ENCODE assay signal across 27 cellular contexts in genomic region chr9:76322810-76323209, GRCh38.
"Had no signal": no experiment of that assay in that cellular context is flagged by ENCODE, and none has a peak within 500 bp of the region (broad histone marks: within the 10 kb centered on the region; RNA-seq: fewer than 3 reads in every experiment).

No MANE protein-coding gene starts in this region.

- H3K27me3 ChIP-seq: foreskin keratinocyte, hepatocyte, right lobe of liver, stomach, suprapubic skin, tibial nerve, uterus had no signal

- ATAC-seq: activated CD8-positive, alpha-beta memory T cell treated with anti-CD3 and anti-CD28 coated beads, Interleukin-2, amount 10 ng/mL, durations not matched to agents 7 days and 5 days; activated naive CD8-positive, alpha-beta T cell treated with anti-CD3 and anti-CD28 coated beads, Interleukin-2, amount 50 U/mL, for 24 hours; right lobe of liver had no signal

- DNase-seq: activated CD4-positive, alpha-beta memory T cell treated with anti-CD3 and anti-CD28 coated beads, Interleukin-2, amount 10 ng/mL, durations not matched to agents 7 days and 5 days; activated CD4-positive, alpha-beta T cell treated with anti-CD3 and anti-CD28 coated beads for 4 hours; activated CD4-positive, CD25-positive, alpha-beta regulatory T cell; activated CD8-positive, alpha-beta memory T cell treated with anti-CD3 and anti-CD28 coated beads, Interleukin-2, amount 10 ng/mL, durations not matched to agents 7 days and 5 days; activated gamma-delta T cell; activated naive CD4-positive, alpha-beta T cell treated with anti-CD3 and anti-CD28 coated beads, Interleukin-2, amount 50 U/mL, for 16 hours; activated naive CD8-positive, alpha-beta T cell treated with anti-CD3 and anti-CD28 coated beads, Interleukin-2, amount 50 U/mL, for 24 hours; activated T-cell treated with anti-CD3 and anti-CD28 coated beads for 4 hours; anterior cingulate cortex; effector CD4-positive, alpha-beta T cell; erythroblast; occipital lobe; posterior cingulate gyrus; right lobe of liver; stimulated activated CD4-positive, alpha-beta T cell treated with anti-CD3 and anti-CD28 coated beads, Interleukin-1b, Interleukin-23, amount 100 ng/mL, for 48 hours; stomach; T1000; uterus had no signal

- H3K4me1 ChIP-seq: foreskin keratinocyte, right lobe of liver, stomach, suprapubic skin, tibial nerve, uterus had no signal

- H3K27ac ChIP-seq: foreskin keratinocyte, right lobe of liver, skin epidermis, stomach, suprapubic skin, tibial nerve, uterus had no signal

- H3K4me3 ChIP-seq: hepatocyte, right lobe of liver, skin epidermis, stomach, suprapubic skin, tibial nerve, uterus had no signal

- H3K4me1 Mint-ChIP-seq: activated CD4-positive, alpha-beta memory T cell treated with anti-CD3 and anti-CD28 coated beads, Interleukin-2, amount 10 ng/mL, durations not matched to agents 7 days and 5 days; activated CD8-positive, alpha-beta memory T cell treated with anti-CD3 and anti-CD28 coated beads, Interleukin-2, amount 10 ng/mL, durations not matched to agents 7 days and 5 days; activated naive CD8-positive, alpha-beta T cell treated with anti-CD3 and anti-CD28 coated beads, Interleukin-2, amount 50 U/mL, for 24 hours; brain; nephron had no signal

- H3K4me3 Mint-ChIP-seq: activated CD4-positive, alpha-beta memory T cell treated with anti-CD3 and anti-CD28 coated beads, Interleukin-2, amount 10 ng/mL, durations not matched to agents 7 days and 5 days; activated CD8-positive, alpha-beta memory T cell treated with anti-CD3 and anti-CD28 coated beads, Interleukin-2, amount 10 ng/mL, durations not matched to agents 7 days and 5 days; activated naive CD8-positive, alpha-beta T cell treated with anti-CD3 and anti-CD28 coated beads, Interleukin-2, amount 50 U/mL, for 24 hours; activated T-helper 1 cell treated with anti-CD3 and anti-CD28 coated beads, Interleukin-12 subunit alpha, Interleukin-12 subunit beta, Interleukin-2, Interleukin-4 antibody, amounts not matched to agents 30 ng/mL and 10 ng/mL and 1 ng/mL, durations not matched to agents 14 hours and 24 hours and 36 hours; brain; nephron; T-helper 1 cell treated with Interleukin-12 subunit alpha and Interleukin-12 subunit beta and Interleukin-4 antibody, amounts not matched to agents 30 μg/mL and 1 μg/mL, for 36 hours had no signal

- H3K9me3 Mint-ChIP-seq: activated CD4-positive, alpha-beta memory T cell treated with anti-CD3 and anti-CD28 coated beads, Interleukin-2, amount 10 ng/mL, durations not matched to agents 7 days and 5 days; activated naive CD8-positive, alpha-beta T cell treated with anti-CD3 and anti-CD28 coated beads, Interleukin-2, amount 50 U/mL, for 24 hours; activated T-helper 1 cell treated with anti-CD3 and anti-CD28 coated beads, Interleukin-12 subunit alpha, Interleukin-12 subunit beta, Interleukin-2, Interleukin-4 antibody, amounts not matched to agents 30 ng/mL and 10 ng/mL and 1 ng/mL, durations not matched to agents 14 hours and 24 hours and 36 hours; brain; nephron; T-helper 1 cell treated with Interleukin-12 subunit alpha and Interleukin-12 subunit beta and Interleukin-4 antibody, amounts not matched to agents 30 μg/mL and 1 μg/mL, for 36 hours had no signal

- H3K27ac Mint-ChIP-seq: activated CD4-positive, alpha-beta memory T cell treated with anti-CD3 and anti-CD28 coated beads, Interleukin-2, amount 10 ng/mL, durations not matched to agents 7 days and 5 days; activated CD8-positive, alpha-beta memory T cell treated with anti-CD3 and anti-CD28 coated beads, Interleukin-2, amount 10 ng/mL, durations not matched to agents 7 days and 5 days; activated naive CD8-positive, alpha-beta T cell treated with anti-CD3 and anti-CD28 coated beads, Interleukin-2, amount 50 U/mL, for 24 hours; activated T-helper 1 cell treated with anti-CD3 and anti-CD28 coated beads, Interleukin-12 subunit alpha, Interleukin-12 subunit beta, Interleukin-2, Interleukin-4 antibody, amounts not matched to agents 30 ng/mL and 10 ng/mL and 1 ng/mL, durations not matched to agents 14 hours and 24 hours and 36 hours; brain; nephron; T-helper 1 cell treated with Interleukin-12 subunit alpha and Interleukin-12 subunit beta and Interleukin-4 antibody, amounts not matched to agents 30 μg/mL and 1 μg/mL, for 36 hours had no signal

- H3K36me3 ChIP-seq: right lobe of liver, stomach, suprapubic skin, tibial nerve, uterus had no signal

- H3K9me3 ChIP-seq: right lobe of liver, stomach, suprapubic skin, tibial nerve, uterus had no signal
